ENCODE assay signal across 8 cellular contexts in genomic region chr13:96862093-96862492, GRCh38.
"Had no signal": no experiment of that assay in that cellular context is flagged by ENCODE, and none has a peak within 500 bp of the region (broad histone marks: within the 10 kb centered on the region; RNA-seq: fewer than 3 reads in every experiment).

No MANE protein-coding gene starts in this region.

- H3K4me3 ChIP-seq: GM12878 had no signal

- DNase-seq: GDM1, GF-D8 had no signal

- ATAC-seq: GM12878 had no signal

- FAIRE-seq: G401.6, GM12878, GM12891, GM12892, GM18507, GM19239 had no signal
